In genomic region chr11:69828971-69829344, GRCh38 we compare ENCODE assay signal across 24 cellular contexts. TPM values are rescaled to one million over a fixed set of nuclear protein-coding genes. Genes with fewer than 3 reads are reported as not detected.
"Had no signal": no experiment of that assay in that cellular context is flagged by ENCODE, and none has a peak within 500 bp of the region (broad histone marks: within the 10 kb centered on the region; RNA-seq: fewer than 3 reads in every experiment).

No MANE protein-coding gene starts in this region.

- H3K9me3 Mint-ChIP-seq: activated T-helper 17 cell treated with anti-CD3 and anti-CD28 coated beads, Interleukin-2, amount 50 U/mL, for 72 hours; memory B cell; stimulated activated naive CD8-positive, alpha-beta T cell treated with anti-CD3 and anti-CD28 coated beads, Interleukin-15, Interleukin-2, amounts not matched to agents 100 ng/mL and 50 ng/mL, for 24 hours; type B pancreatic cell had no signal

- H3K4me3 Mint-ChIP-seq: activated T-helper 17 cell treated with anti-CD3 and anti-CD28 coated beads, Interleukin-2, amount 50 U/mL, for 72 hours; endodermal cell; memory B cell; naive thymus-derived CD8-positive, alpha-beta T cell; stimulated activated naive CD8-positive, alpha-beta T cell treated with anti-CD3 and anti-CD28 coated beads, Interleukin-15, Interleukin-2, amounts not matched to agents 100 ng/mL and 50 ng/mL, for 24 hours; type B pancreatic cell had no signal

- H3K4me1 Mint-ChIP-seq: activated T-helper 17 cell treated with anti-CD3 and anti-CD28 coated beads, Interleukin-2, amount 50 U/mL, for 72 hours; memory B cell had no signal

- ATAC-seq: activated T-helper 17 cell treated with anti-CD3 and anti-CD28 coated beads, Interleukin-2, amount 50 U/mL, for 72 hours; gastroesophageal sphincter; heart right ventricle; naive thymus-derived CD8-positive, alpha-beta T cell had no signal

- H3K27ac ChIP-seq: dorsolateral prefrontal cortex, gastroesophageal sphincter, heart right ventricle, left ventricle myocardium inferior, right atrium auricular region, suprapubic skin, VCaP had no signal

- H3K27ac Mint-ChIP-seq: activated T-helper 17 cell treated with anti-CD3 and anti-CD28 coated beads, Interleukin-2, amount 50 U/mL, for 72 hours; endodermal cell; memory B cell; naive thymus-derived CD8-positive, alpha-beta T cell; progenitor cell of endocrine pancreas; stimulated activated naive CD8-positive, alpha-beta T cell treated with anti-CD3 and anti-CD28 coated beads, Interleukin-15, Interleukin-2, amounts not matched to agents 100 ng/mL and 50 ng/mL, for 24 hours; type B pancreatic cell had no signal

- H3K4me1 ChIP-seq: gastroesophageal sphincter, heart right ventricle, left ventricle myocardium inferior, right atrium auricular region, suprapubic skin had no signal

- H3K36me3 Mint-ChIP-seq: memory B cell; naive thymus-derived CD8-positive, alpha-beta T cell; type B pancreatic cell had no signal

- DNase-seq: activated CD4-positive, alpha-beta T cell treated with anti-CD3 and anti-CD28 coated beads for 1 hour; activated CD4-positive, alpha-beta T cell treated with anti-CD3 and anti-CD28 coated beads, Interleukin-2, amount 50 U/mL, for 4 hours; activated naive CD4-positive, alpha-beta T cell treated with Interleukin-2 at 50 U/mL for 16 hours; heart right ventricle; left ventricle myocardium inferior; naive thymus-derived CD8-positive, alpha-beta T cell; nucleus accumbens had no signal

- H3K27me3 ChIP-seq: right atrium auricular region had no signal

- H3K36me3 ChIP-seq: gastroesophageal sphincter, heart right ventricle, left ventricle myocardium inferior, right atrium auricular region, suprapubic skin had no signal

- H3K4me2 ChIP-seq: smooth muscle cell had no signal

- H3K4me3 ChIP-seq: dorsolateral prefrontal cortex, gastroesophageal sphincter, heart right ventricle, left ventricle myocardium inferior, right atrium auricular region, smooth muscle cell, suprapubic skin had no signal

- H3K9me3 ChIP-seq: right atrium auricular region, suprapubic skin had no signal

RNA-seq across cellular contexts. Expression of gene FGF3, which starts 9.7 kb away (rescaled TPM):
- total RNA-seq: activated T-helper 17 cell treated with anti-CD3 and anti-CD28 coated beads, Interleukin-2, amount 50 U/mL, for 72 hours; astrocyte; bronchial epithelial cell; dorsolateral prefrontal cortex; endodermal cell; epithelial cell of proximal tubule; gastroesophageal sphincter; heart right ventricle; left ventricle myocardium inferior; mucosa of gallbladder; naive thymus-derived CD8-positive, alpha-beta T cell; progenitor cell of endocrine pancreas; right atrium auricular region; smooth muscle cell; suprapubic skin; T-helper 1 cell treated with Interleukin-12 subunit alpha and Interleukin-12 subunit beta and Interleukin-4 antibody, amounts not matched to agents 30 ng/mL and 1 ng/mL, for 36 hours had no signal
- polyA plus RNA-seq: heart right ventricle; naive thymus-derived CD8-positive, alpha-beta T cell; smooth muscle cell had no signal

RNA-seq across cellular contexts. Expression of gene FGF4, which starts 53.8 kb away (rescaled TPM):
- total RNA-seq: activated T-helper 17 cell treated with anti-CD3 and anti-CD28 coated beads, Interleukin-2, amount 50 U/mL, for 72 hours; astrocyte; bronchial epithelial cell; dorsolateral prefrontal cortex; epithelial cell of proximal tubule; gastroesophageal sphincter; heart right ventricle; left ventricle myocardium inferior; mucosa of gallbladder; naive thymus-derived CD8-positive, alpha-beta T cell; progenitor cell of endocrine pancreas; right atrium auricular region; smooth muscle cell; suprapubic skin; T-helper 1 cell treated with Interleukin-12 subunit alpha and Interleukin-12 subunit beta and Interleukin-4 antibody, amounts not matched to agents 30 ng/mL and 1 ng/mL, for 36 hours had no signal
- polyA plus RNA-seq: heart right ventricle; naive thymus-derived CD8-positive, alpha-beta T cell; smooth muscle cell had no signal
